In genomic region chr17:64687959-64688358, GRCh38 we compare ENCODE assay signal across 25 cellular contexts.
DNase-seq lines count a peak whose midpoint lies in the region; ATAC-seq, FAIRE-seq and TF ChIP-seq lines count a peak whose summit lies in the region.
"Had no signal": no experiment of that assay in that cellular context is flagged by ENCODE, and none has a peak within 500 bp of the region (broad histone marks: within the 10 kb centered on the region; RNA-seq: fewer than 3 reads in every experiment).

No MANE protein-coding gene starts in this region.

- no peaks in the 10 kb centered on the region for H3K9me3 ChIP-seq in RWPE2 (ENCODE audit: severe bottlenecking)
- H3K9me3 ChIP-seq: BE2C had no signal

- no peaks in the 10 kb centered on the region for H3K36me3 ChIP-seq in RWPE2 (ENCODE audit: low read depth)
- H3K36me3 ChIP-seq: BE2C had no signal

- DNase-seq in GM04503 (ENCODE audit: low read depth) (peak; percentile 61), RWPE2 (ENCODE audit: low spot score) (no peak), fibroblast of peridontal ligament (ENCODE audit: extremely low read depth) (peak; percentile 50), urothelium cell line (ENCODE audit: low spot score) (peak; percentile 37), NCI-H524 treated with DMSO at 0.1 percent for 48 hours (lab: John Stamatoyannopoulos, UW) (no peak), NCI-H446 treated with DMSO at 0.1 percent for 48 hours (lab: John Stamatoyannopoulos, UW) (no peak)
- DNase-seq: activated CD4-positive, alpha-beta memory T cell treated with anti-CD3 and anti-CD28 coated beads, Interleukin-2, amount 10 ng/mL, durations not matched to agents 7 days and 5 days; activated CD4-positive, CD25-positive, alpha-beta regulatory T cell; activated naive CD4-positive, alpha-beta T cell; activated T-cell treated with anti-CD3 and anti-CD28 coated beads for 4 hours; amniotic stem cell; BE2C; COR-L47; GOT3; head of caudate nucleus; left ventricle myocardium superior; NCI-H1092; NCI-H2029 treated with DMSO at 0.1 percent for 48 hours; NCI-H510A; nephron progenitor cell; RPMI8226; stimulated activated CD4-positive, alpha-beta T cell treated with anti-CD3 and anti-CD28 coated beads, Interleukin-1b, Interleukin-23, amount 100 ng/mL, for 48 hours; stimulated activated naive B cell treated with anti-CD40 and anti-IgM and Interleukin-4, amounts not matched to agents 10 μg/mL and 1 μg/mL and 100 μg/mL, for 72 hours; T-helper 9 cell had no signal

- ATAC-seq in RWPE2 (ENCODE audit: low read depth) (peak; percentile 88), HG02588 (IDR thresholded peaks at IDR 0.05; ENCODE audit: unreplicated experiment) (no peak)
- ATAC-seq: left ventricle myocardium superior; stimulated activated naive B cell treated with anti-CD40 and anti-IgM and Interleukin-4, amounts not matched to agents 10 μg/mL and 1 μg/mL and 100 μg/mL, for 72 hours had no signal

- peak overlapping the region; percentile 58 for H3K27ac ChIP-seq in RWPE2 (ENCODE audit: poor library complexity, severe bottlenecking)

- FAIRE-seq in urothelium cell line (lab: Jason Lieb, UNC), result no peak

- H3K4me1 ChIP-seq in RWPE2 (ENCODE audit: insufficient read depth, poor library complexity, severe bottlenecking), result peaks cover 16% of the 10 kb centered on the region
- H3K4me1 ChIP-seq: BE2C had no signal

- H3K4me3 ChIP-seq in RWPE2 (ENCODE audit: severe bottlenecking), result no peak overlapping the region

- no peak for TF ChIP-seq CTCF in RWPE2 (IDR thresholded peaks at IDR 0.05; ENCODE audit: poor library complexity, severe bottlenecking)

- no peaks in the 10 kb centered on the region for H3K27me3 ChIP-seq in RWPE2 (ENCODE audit: insufficient read depth, poor library complexity, severe bottlenecking)
- H3K27me3 ChIP-seq: BE2C had no signal

Comparison
In these comparisons a context has a peak if more than half of its experiments do, and no peak if none do; other contexts are left out.
1. DNase-seq: peak in GM04503 (single experiment), fibroblast of peridontal ligament (single experiment) and urothelium cell line (single experiment); none in RWPE2 (single experiment), NCI-H524 treated with DMSO at 0.1 percent for 48 hours (single experiment) and NCI-H446 treated with DMSO at 0.1 percent for 48 hours (single experiment).